In the genomic region with DNA sequence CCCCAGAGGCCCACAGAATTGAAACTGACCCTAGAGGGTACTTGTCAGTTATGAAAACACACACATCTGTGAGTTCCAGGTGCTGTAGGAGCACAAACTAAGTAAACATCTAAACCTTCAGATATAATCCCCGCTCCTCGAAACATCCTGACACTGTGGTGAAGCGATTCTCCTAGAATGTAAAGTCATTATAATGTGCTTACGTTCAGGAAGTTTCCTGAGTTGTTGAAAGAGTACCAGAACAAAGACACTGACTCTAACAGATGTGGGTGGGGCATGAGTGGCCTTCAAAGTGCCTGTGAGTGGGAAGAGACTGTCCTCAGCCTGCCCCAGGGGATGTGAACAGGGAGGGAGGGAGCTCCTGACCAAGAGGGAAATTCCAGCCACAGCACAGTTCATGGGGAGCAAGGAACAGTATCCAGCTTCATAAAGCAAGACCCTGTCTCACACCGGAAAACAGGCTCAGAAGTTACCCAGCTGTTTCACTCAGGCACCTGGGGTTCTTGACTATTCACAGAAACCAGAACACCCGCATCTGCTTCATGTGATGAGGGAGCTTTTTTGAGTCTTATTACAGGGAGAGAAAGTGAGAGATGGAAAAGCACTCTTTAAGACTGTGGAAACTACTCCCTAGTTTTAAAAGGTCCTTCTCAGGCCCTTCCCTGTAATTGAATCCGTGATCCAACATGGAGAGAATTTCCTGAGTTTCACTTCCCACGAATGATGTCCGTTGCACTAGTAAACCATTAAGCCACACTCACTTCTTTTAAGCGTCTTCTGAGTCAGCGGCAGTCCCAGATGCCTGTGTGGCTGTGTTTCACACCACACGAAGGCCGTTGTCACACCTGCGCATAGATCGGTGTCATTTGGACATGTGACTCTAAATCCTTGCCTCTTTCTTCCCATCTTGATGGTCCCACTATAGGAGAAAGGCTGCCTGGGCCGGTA, we compare ENCODE assay signal across 8 cellular contexts.
DNase-seq lines count a peak whose midpoint lies in the region; ATAC-seq, FAIRE-seq and TF ChIP-seq lines count a peak whose summit lies in the region.

No MANE protein-coding gene starts in this region.

- H3K9me3 Mint-ChIP-seq in type B pancreatic cell = no peaks in the 10 kb centered on the region

- DNase-seq in GM04503 (ENCODE audit: low read depth) (peak; percentile 37), HTR-8/SVneo (ENCODE audit: insufficient read length, low spot score) (peak; percentile 67), brain microvascular endothelial cell (peak; percentile 93), type B pancreatic cell (ENCODE audit: extremely low spot score, unreplicated experiment) (no peak), inferior parietal cortex (ENCODE audit: extremely low spot score) (no peak)
- DNase-seq in stimulated activated CD4-positive, alpha-beta T cell treated with anti-CD3 and anti-CD28 coated beads, Interleukin-4, amount 100 ng/mL, for 1 hour = no peak

- H3K4me3 Mint-ChIP-seq in type B pancreatic cell = no peak overlapping the region

- H3K27me3 Mint-ChIP-seq in type B pancreatic cell = no peaks in the 10 kb centered on the region

- peaks cover 74% of the 10 kb centered on the region for H3K36me3 ChIP-seq in brain microvascular endothelial cell (replicated peaks)

- in situ Hi-C loops in brain microvascular endothelial cell (cut with HindIII; ENCODE audit: low pct_ligation_motif_present, low sequenced_read_pairs) = no loop called here

- peak overlapping the region; percentile 76 for H3K27ac Mint-ChIP-seq in type B pancreatic cell

- no peaks in the 10 kb centered on the region for H3K27me3 ChIP-seq in brain microvascular endothelial cell (replicated peaks)
- H3K27me3 ChIP-seq in layer of hippocampus (ENCODE audit: control insufficient read depth, insufficient read depth, low read length) = no peaks in the 10 kb centered on the region

- peaks cover 21% of the 10 kb centered on the region for H3K4me1 Mint-ChIP-seq in type B pancreatic cell (ENCODE audit: unreplicated experiment)

- FAIRE-seq in HTR-8/SVneo (lab: Jason Lieb, UNC) = peak; percentile 26

- ATAC-seq in GM21447 (IDR thresholded peaks at IDR 0.05; ENCODE audit: unreplicated experiment) = peak; percentile 79

- H3K4me3 ChIP-seq in brain microvascular endothelial cell (ENCODE audit: low read depth, low read length) = no peak overlapping the region

- TF ChIP-seq CTCF in brain microvascular endothelial cell (IDR thresholded peaks at IDR 0.05; ENCODE audit: low read depth, low read length, missing control alignments) (no peak), type B pancreatic cell (conservative IDR thresholded peaks at IDR 0.05) (no peak)

- peaks cover 67% of the 10 kb centered on the region for H3K36me3 Mint-ChIP-seq in type B pancreatic cell

- H3K27ac ChIP-seq in brain microvascular endothelial cell (peak overlapping the region; percentile 99), layer of hippocampus (ENCODE audit: low read depth, low read length) (peak overlapping the region; percentile 13)

Comparison
In these comparisons a context has a peak if more than half of its experiments do, and no peak if none do; other contexts are left out.
1. DNase-seq: peak in GM04503 (single experiment), HTR-8/SVneo (single experiment) and brain microvascular endothelial cell (single experiment); none in type B pancreatic cell (single experiment), stimulated activated CD4-positive, alpha-beta T cell treated with anti-CD3 and anti-CD28 coated beads, Interleukin-4, amount 100 ng/mL, for 1 hour (single experiment) and inferior parietal cortex (single experiment).